Comparison of ENCODE assay signal across 2 cellular contexts in the genomic region with DNA sequence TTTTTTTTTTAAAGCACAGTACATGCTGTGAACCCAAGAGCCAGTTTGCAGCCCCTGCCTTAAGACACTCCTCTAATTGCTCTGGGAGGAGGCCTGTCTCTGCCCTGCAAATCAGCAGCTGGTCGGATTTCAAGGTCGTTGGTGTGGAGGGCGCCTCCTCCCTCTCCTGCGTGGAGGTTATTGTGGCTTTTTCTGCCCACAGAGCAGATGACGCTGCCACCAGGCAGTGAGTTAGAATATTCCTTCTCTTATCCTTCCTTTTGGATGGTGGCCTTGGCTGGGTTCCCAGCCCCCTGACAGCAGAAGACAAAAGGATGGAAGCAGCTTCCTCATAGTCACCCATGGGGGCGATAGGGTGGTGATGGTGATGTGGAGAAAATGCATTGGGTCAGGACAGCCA.
TF ChIP-seq lines count a peak whose summit lies in the region.

No MANE protein-coding gene starts in this region.

TF ChIP-seq in GM12878, 131 proteins besides CTCF, POLR2A, EP300 and RAD21:
- TF ChIP-seq KAT2A (conservative IDR thresholded peaks at IDR 0.05; ENCODE audit: control insufficient read depth, low read depth, low read length) (no peak), JUNB (IDR thresholded peaks at IDR 0.05) (no peak), JUND (IDR thresholded peaks at IDR 0.05; ENCODE audit: low read depth, low read length) (no peak), CHD4 (IDR thresholded peaks at IDR 0.05) (no peak), TBL1XR1 (IDR thresholded peaks at IDR 0.05; ENCODE audit: low read depth, low read length) (no peak), POU2F2 (IDR thresholded peaks at IDR 0.05; ENCODE audit: borderline replicate concordance, low read depth, low read length) (no peak), MLLT1 (IDR thresholded peaks at IDR 0.05) (no peak), RELB (IDR thresholded peaks at IDR 0.05; ENCODE audit: low read depth) (no peak), NR2C1 (IDR thresholded peaks at IDR 0.05) (no peak), ZNF622 (IDR thresholded peaks at IDR 0.05) (no peak), USF2 (IDR thresholded peaks at IDR 0.05; ENCODE audit: borderline replicate concordance, low read depth, low read length) (no peak)
- TF ChIP-seq, protein P1, sequence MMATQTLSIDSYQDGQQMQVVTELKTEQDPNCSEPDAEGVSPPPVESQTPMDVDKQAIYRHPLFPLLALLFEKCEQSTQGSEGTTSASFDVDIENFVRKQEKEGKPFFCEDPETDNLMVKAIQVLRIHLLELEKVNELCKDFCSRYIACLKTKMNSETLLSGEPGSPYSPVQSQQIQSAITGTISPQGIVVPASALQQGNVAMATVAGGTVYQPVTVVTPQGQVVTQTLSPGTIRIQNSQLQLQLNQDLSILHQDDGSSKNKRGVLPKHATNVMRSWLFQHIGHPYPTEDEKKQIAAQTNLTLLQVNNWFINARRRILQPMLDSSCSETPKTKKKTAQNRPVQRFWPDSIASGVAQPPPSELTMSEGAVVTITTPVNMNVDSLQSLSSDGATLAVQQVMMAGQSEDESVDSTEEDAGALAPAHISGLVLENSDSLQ (IDR thresholded peaks at IDR 0.05): no peak

TF ChIP-seq in SK-N-SH treated with all-trans-retinoic acid at 6 μM for 48 hours, 23 proteins besides CTCF, POLR2A, EP300 and RAD21:
- TF ChIP-seq ZFP30 (CRISPR knock-in tag; IDR thresholded peaks at IDR 0.05) (no peak), PATZ1 (CRISPR knock-in tag; IDR thresholded peaks at IDR 0.05; ENCODE audit: borderline replicate concordance) (no peak), TOX (CRISPR knock-in tag; IDR thresholded peaks at IDR 0.05; ENCODE audit: borderline replicate concordance) (no peak), ZFP3 (CRISPR knock-in tag; IDR thresholded peaks at IDR 0.05) (no peak)
